Comparison of ENCODE assay signal across 1 cellular context in genomic region chr1:32728413-32729077, GRCh38.
TF ChIP-seq lines count a peak whose summit lies in the region.

No MANE protein-coding gene starts in this region.

TF ChIP-seq in SK-N-SH, 30 proteins besides CTCF, POLR2A, EP300 and RAD21 (continued from another document):
- no peak for TF ChIP-seq GABPA (IDR thresholded peaks at IDR 0.05; ENCODE audit: low read depth)
- TF ChIP-seq FOSL2 (IDR thresholded peaks at IDR 0.05; ENCODE audit: borderline replicate concordance, low read depth), result no peak
- no peak for TF ChIP-seq CHD2 (IDR thresholded peaks at IDR 0.05; ENCODE audit: low read length, partially characterized antibody)
- no peak for TF ChIP-seq SIN3A (IDR thresholded peaks at IDR 0.05; ENCODE audit: borderline replicate concordance, low read depth, low read length)
- TF ChIP-seq MAX (IDR thresholded peaks at IDR 0.05; ENCODE audit: low read depth), result no peak
TF ChIP-seq in SK-N-SH: peak in this region for 0.
